25 cellular contexts compared by ENCODE assay signal in the genomic region with DNA sequence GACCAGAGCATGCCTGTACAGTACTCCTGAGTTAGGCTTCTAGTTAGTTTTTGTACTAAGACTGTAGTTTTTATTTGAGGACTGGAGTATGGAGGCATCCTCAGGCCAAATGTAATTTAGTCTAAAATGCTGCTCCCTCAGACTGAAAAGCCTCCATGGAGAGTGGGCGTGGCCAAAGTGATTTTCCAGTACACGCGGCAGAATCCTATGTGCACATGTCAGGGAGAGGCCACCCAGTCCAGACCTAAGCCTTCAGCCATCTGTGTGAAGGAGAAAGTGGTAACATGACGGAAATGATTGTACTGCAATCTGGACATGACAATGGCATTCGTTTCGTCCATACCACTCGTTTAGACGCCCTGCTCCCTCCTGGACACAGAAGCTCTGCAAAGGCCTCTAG. TPM values are rescaled to one million over a fixed set of nuclear protein-coding genes. Genes with fewer than 3 reads are reported as not detected.
"Had no signal": no experiment of that assay in that cellular context is flagged by ENCODE, and none has a peak within 500 bp of the region (broad histone marks: within the 10 kb centered on the region; RNA-seq: fewer than 3 reads in every experiment).

No MANE protein-coding gene starts in this region.

- DNase-seq: naive thymus-derived CD8-positive, alpha-beta T cell; nephron progenitor cell; occipital lobe; ovary; posterior cingulate gyrus; psoas muscle; right cardiac atrium; right lobe of liver; sigmoid colon; small intestine; stimulated activated CD4-positive, alpha-beta T cell treated with anti-CD3 and anti-CD28 coated beads, Interleukin-15, amount 100 ng/mL, for 24 hours; stimulated activated CD4-positive, alpha-beta T cell treated with anti-CD3 and anti-CD28 coated beads, Interleukin-2, amount 100 ng/mL, for 24 hours; stimulated activated CD4-positive, alpha-beta T cell treated with anti-CD3 and anti-CD28 coated beads, Interleukin-2, amount 100 ng/mL, for 48 hours; stimulated activated CD4-positive, alpha-beta T cell treated with anti-CD3 and anti-CD28 coated beads, Interleukin-4, amount 100 ng/mL, for 24 hours; stimulated activated naive B cell treated with anti-CD40 and anti-IgM and Interleukin-4, amounts not matched to agents 10 μg/mL and 1 μg/mL and 100 μg/mL, for 72 hours; stimulated activated naive CD4-positive, alpha-beta T cell treated with Interleukin-2 at 50 U/mL for 16 hours; stomach; thyroid gland; upper lobe of right lung; uterus had no signal

- H2AFZ ChIP-seq: parathyroid adenoma had no signal

- H3K4me3 ChIP-seq: ovary, psoas muscle, right lobe of liver, sigmoid colon, stomach, thoracic aorta, thyroid gland, tibial nerve, upper lobe of right lung, uterus had no signal

- ATAC-seq: naive thymus-derived CD8-positive, alpha-beta T cell; natural killer cell treated with Interleukin-12 subunit alpha and Interleukin-12 subunit beta and Interleukin-15 and Interleukin-18, amount 100 ng/mL, for 72 hours; psoas muscle; right cardiac atrium; right lobe of liver; stimulated activated effector memory CD8-positive, alpha-beta T cell treated with anti-CD3 and anti-CD28 coated beads, Interleukin-12 subunit alpha, Interleukin-12 subunit beta, amount 100 ng/mL, for 72 hours; stimulated activated naive B cell treated with anti-CD40 and anti-IgM and Interleukin-4, amounts not matched to agents 10 μg/mL and 1 μg/mL and 100 μg/mL, for 72 hours; upper lobe of right lung had no signal

- H3K36me3 ChIP-seq: ovary, right lobe of liver, sigmoid colon, stomach, thoracic aorta, thyroid gland, tibial nerve, upper lobe of right lung, uterus had no signal

- H3K27ac ChIP-seq: ovary, parathyroid adenoma, psoas muscle, right lobe of liver, sigmoid colon, stomach, thoracic aorta, thyroid gland, tibial nerve, upper lobe of right lung, uterus had no signal

- H3K9ac ChIP-seq: parathyroid adenoma had no signal

- H3K9me3 ChIP-seq: ovary, psoas muscle, right lobe of liver, sigmoid colon, stomach, thoracic aorta, thyroid gland, tibial nerve, upper lobe of right lung, uterus had no signal

- H3K4me1 ChIP-seq: parathyroid adenoma, psoas muscle, right lobe of liver, stomach, thyroid gland, tibial nerve, upper lobe of right lung, uterus had no signal

- H3K27me3 ChIP-seq: ovary, right lobe of liver, sigmoid colon, stomach, thyroid gland, tibial nerve, upper lobe of right lung, uterus had no signal

RNA-seq across cellular contexts. Expression of a gene that starts 56.2 kb away (rescaled TPM):
- polyA plus RNA-seq: naive thymus-derived CD8-positive, alpha-beta T cell had no signal
